ENCODE assay signal across 1 cellular context in genomic region chr7:101094376-101094775, GRCh38.
A peak's percentile ranks its signal among the peaks of the same experiment; 100 is the strongest.
TF ChIP-seq lines count a peak whose summit lies in the region.

No MANE protein-coding gene starts in this region.

TF ChIP-seq in HepG2, 621 proteins besides CTCF, POLR2A, EP300 and RAD21:
- TF ChIP-seq THAP9 (CRISPR knock-in tag; IDR thresholded peaks at IDR 0.05; ENCODE audit: borderline replicate concordance): 0 out of 2 replicates have a peak, but pooled peaks have one; percentile 1
- no peak for TF ChIP-seq ZSCAN21 (CRISPR knock-in tag; IDR thresholded peaks at IDR 0.05; ENCODE audit: borderline replicate concordance)
